In genomic region chr3:136604961-136605360, GRCh38 we compare ENCODE assay signal across 26 cellular contexts.
DNase-seq lines count a peak whose midpoint lies in the region; ATAC-seq, FAIRE-seq and TF ChIP-seq lines count a peak whose summit lies in the region.
"Had no signal": no experiment of that assay in that cellular context is flagged by ENCODE, and none has a peak within 500 bp of the region (broad histone marks: within the 10 kb centered on the region; RNA-seq: fewer than 3 reads in every experiment).

No MANE protein-coding gene starts in this region.

- no peaks in the 10 kb centered on the region for H3K9me1 ChIP-seq in IMR-90 (ENCODE audit: insufficient read depth, low read length)

- peaks cover 5% of the 10 kb centered on the region for H3K4me1 Mint-ChIP-seq in astrocyte (ENCODE audit: low read depth, unreplicated experiment)
- H3K4me1 Mint-ChIP-seq: brain had no signal

- H2AK9ac ChIP-seq in IMR-90 (replicated peaks; ENCODE audit: low read depth, low read length, poor library complexity) = no peak overlapping the region

- peak; percentile 59 for DNase-seq in AG10803 (ENCODE audit: low read depth)
- peak; percentile 23 for DNase-seq in IMR-90
- DNase-seq in astrocyte (ENCODE audit: low read depth) = peak; percentile 34
- peak; percentile 47 for DNase-seq in fibroblast of the aortic adventitia (ENCODE audit: low read depth)
- no peak for DNase-seq in NCI-H2029 treated with DMSO at 0.1 percent for 48 hours (lab: John Stamatoyannopoulos, UW)
- no peak for DNase-seq in NCI-H510A (lab: John Stamatoyannopoulos, UW)
- DNase-seq in anterior cingulate cortex (lab: John Stamatoyannopoulos, UW) = no peak
- no peak for DNase-seq in HPDE6-E6E7 (ENCODE audit: extremely low spot score)
- DNase-seq: activated CD4-positive, alpha-beta T cell treated with anti-CD3 and anti-CD28 coated beads, Interleukin-2, amount 50 U/mL, for 1 hour; activated effector memory CD4-positive, alpha-beta T cell treated with Interleukin-2 at 50 U/mL for 16 hours; DMS79 treated with DMSO at 0.1 percent for 48 hours; H7; NCI-H1105 treated with DMSO at 0.1 percent for 48 hours; NCI-H2081; NCI-H345; NCI-H82; sigmoid colon; stomach; T1000 had no signal

- ATAC-seq in IMR-90 (ENCODE audit: low read depth) = 0 out of 2 replicates have a peak, but pooled peaks have one; percentile 35
- ATAC-seq: HepG2, Right ventricle myocardium inferior had no signal

- no peak overlapping the region for H3K27ac Mint-ChIP-seq in astrocyte (ENCODE audit: unreplicated experiment)
- H3K27ac Mint-ChIP-seq: B cell had no signal

- no TSS peak for BruUV-seq in IMR-90 (replicated peaks; lab: Mats Ljungman, UMichigan)

- H4K20me1 ChIP-seq in IMR-90 (ENCODE audit: insufficient read depth, low read length) (no peaks in the 10 kb centered on the region), astrocyte (ENCODE audit: insufficient read depth, low read length) (peaks cover 17% of the 10 kb centered on the region)

- H3K79me2 ChIP-seq in astrocyte (ENCODE audit: insufficient read depth, low read length) = peaks cover 3% of the 10 kb centered on the region

- no peak overlapping the region for H3K56ac ChIP-seq in IMR-90 (ENCODE audit: extremely low read depth, insufficient read depth, low read length)

- 0 out of 2 replicates have a peak overlapping the region, but pooled peaks have one; percentile 41 for H3K14ac ChIP-seq in IMR-90 (replicated peaks; ENCODE audit: low read depth, low read length)

- intact Hi-C loops in IMR-90 (cut with micrococcal nuclease) = no loop called here

- in situ Hi-C loops in IMR-90 (cut with MboI; ENCODE audit: low sequenced_read_pairs) = no loop called here

- no peak for FAIRE-seq in astrocyte (lab: Jason Lieb, UNC)
- FAIRE-seq: A204.1, colon, HepG2 had no signal

- H3K23ac ChIP-seq in IMR-90 (ENCODE audit: low read depth, low read length) = no peak overlapping the region

- H3K9me3 Mint-ChIP-seq in astrocyte (ENCODE audit: unreplicated experiment) = no peaks in the 10 kb centered on the region
- H3K9me3 Mint-ChIP-seq: brain had no signal

- no peak for TF ChIP-seq POLR2A in IMR-90 (IDR thresholded peaks at IDR 0.05; ENCODE audit: low read depth, low read length)

- peaks cover 11% of the 10 kb centered on the region for H3K36me3 ChIP-seq in IMR-90 (ENCODE audit: control insufficient read depth, insufficient read depth, low read length)
- no peaks in the 10 kb centered on the region for H3K36me3 ChIP-seq in astrocyte (ENCODE audit: insufficient read depth, low read length)

- H4K5ac ChIP-seq in IMR-90 (ENCODE audit: low read depth, low read length) = no peak overlapping the region

- no peaks in the 10 kb centered on the region; the same call in 1 of the 2 replicates for H3K4me1 ChIP-seq in IMR-90 (ENCODE audit: control insufficient read depth, insufficient read depth, low read length)
- H3K4me1 ChIP-seq in astrocyte (ENCODE audit: insufficient read depth, low read length) = no peaks in the 10 kb centered on the region

- H3K4me2 ChIP-seq in IMR-90 (ENCODE audit: low read depth, low read length) = no peak overlapping the region
- no peak overlapping the region for H3K4me2 ChIP-seq in astrocyte (ENCODE audit: low read length)

- peak overlapping the region; percentile 69 for H2BK5ac ChIP-seq in IMR-90 (ENCODE audit: low read depth, low read length, poor library complexity, severe bottlenecking)

- peak overlapping the region; percentile 74; the same call in 1 of the 2 replicates for H2BK120ac ChIP-seq in IMR-90 (ENCODE audit: low read depth, low read length)

- dilution Hi-C loops in IMR-90 (cut with HindIII; ENCODE audit: low sequenced_read_pairs, unreplicated experiment) = no loop called here

- no peak overlapping the region for H3K4me3 Mint-ChIP-seq in astrocyte (ENCODE audit: unreplicated experiment)
- H3K4me3 Mint-ChIP-seq: B cell, brain had no signal

- POLR2A ChIA-PET in IMR-90 (lab: Charles Lee; ENCODE audit: unreplicated experiment) = no interaction called here

- TF ChIP-seq RAD21 in IMR-90 (IDR thresholded peaks at IDR 0.05; ENCODE audit: low read length) = no peak

- H2AK5ac ChIP-seq in IMR-90 (ENCODE audit: low read depth, low read length) = no peak overlapping the region

- H3K18ac ChIP-seq in IMR-90 (ENCODE audit: low read depth, low read length) = no peak overlapping the region

- peak overlapping the region in 1 of 2 experiments; percentile 63; a peak in 2 of 4 replicates for H4K8ac ChIP-seq in IMR-90 (ENCODE audit: low read depth in 2 of 2, low read length in 2 of 2)

- WGBS in IMR-90 (ENCODE audit: extremely low coverage in 2 of 2, insufficient read length in 1 of 2), 2 experiments = no CpG with 5 or more reads among the region's 1 CpG

- H3K27me3 Mint-ChIP-seq in astrocyte (ENCODE audit: low read depth, unreplicated experiment) = no peaks in the 10 kb centered on the region
- H3K27me3 Mint-ChIP-seq: B cell, brain had no signal

- H3K79me1 ChIP-seq in IMR-90 (ENCODE audit: low read depth in 1 of 2, low read length in 2 of 2) = peaks cover 23 to 45% of the 10 kb centered on the region in 2 experiments

- H2BK20ac ChIP-seq in IMR-90 (ENCODE audit: low read depth, low read length) = peak overlapping the region; percentile 81

- peak overlapping the region; percentile 79; the same call in 1 of the 2 replicates for H4K91ac ChIP-seq in IMR-90 (ENCODE audit: insufficient read depth, low read depth, low read length)

- H3K4me3 ChIP-seq in AG10803 (ENCODE audit: low read length) (no peak overlapping the region), IMR-90 (ENCODE audit: insufficient read depth, low read depth, low read length) (no peak overlapping the region), astrocyte (ENCODE audit: insufficient read depth, low read depth, low read length) (no peak overlapping the region), fibroblast of the aortic adventitia (ENCODE audit: low read depth, low read length) (no peak overlapping the region)
- H3K4me3 ChIP-seq: sigmoid colon, stomach, tibial nerve had no signal

- peak overlapping the region; percentile 68 for H3K4ac ChIP-seq in IMR-90 (ENCODE audit: low read depth, low read length)

- H3K9ac ChIP-seq in IMR-90 (ENCODE audit: low read depth, low read length) = no peak overlapping the region
- no peak overlapping the region for H3K9ac ChIP-seq in astrocyte (ENCODE audit: low read length)

- H2AFZ ChIP-seq in IMR-90 (replicated peaks; ENCODE audit: low read length, poor library complexity) = no peak overlapping the region
- no peak overlapping the region for H2AFZ ChIP-seq in astrocyte (ENCODE audit: low read depth, low read length)

- H2BK15ac ChIP-seq in IMR-90 (ENCODE audit: low read depth, low read length) = no peak overlapping the region

- TF ChIP-seq CTCF in AG10803 (conservative IDR thresholded peaks at IDR 0.05; ENCODE audit: low read length) = no peak
- no peak for TF ChIP-seq CTCF in IMR-90 (conservative IDR thresholded peaks at IDR 0.05; ENCODE audit: low read depth, low read length)
- no peak for TF ChIP-seq CTCF in astrocyte (IDR thresholded peaks at IDR 0.05; ENCODE audit: insufficient read depth, low read depth, low read length)
- TF ChIP-seq CTCF in fibroblast of the aortic adventitia (IDR thresholded peaks at IDR 0.05; ENCODE audit: insufficient read depth, low read length) = no peak

- H3K27me3 ChIP-seq in IMR-90 (ENCODE audit: control insufficient read depth, insufficient read depth, low read length) (no peaks in the 10 kb centered on the region), astrocyte (ENCODE audit: insufficient read depth, low read length) (no peaks in the 10 kb centered on the region)
- H3K27me3 ChIP-seq: sigmoid colon, stomach, tibial nerve had no signal

- CTCF ChIA-PET in IMR-90 (lab: Yijun Ruan, JAX) = no interaction called here

- peaks cover 5% of the 10 kb centered on the region for H3K36me3 Mint-ChIP-seq in astrocyte (ENCODE audit: low read depth, unreplicated experiment)

- H3K9me3 ChIP-seq in IMR-90 (ENCODE audit: control insufficient read depth, insufficient read depth, low read length) (no peaks in the 10 kb centered on the region), astrocyte (ENCODE audit: insufficient read depth, low read depth, low read length) (no peaks in the 10 kb centered on the region)
- H3K9me3 ChIP-seq: sigmoid colon, stomach, tibial nerve had no signal

- H3K27ac ChIP-seq in IMR-90 (ENCODE audit: insufficient read depth, low read length) = no peak overlapping the region
- H3K27ac ChIP-seq in astrocyte (ENCODE audit: low read depth, low read length) = no peak overlapping the region
- H3K27ac ChIP-seq: sigmoid colon, stomach, tibial nerve had no signal

TF ChIP-seq in IMR-90, 13 proteins besides CTCF, POLR2A, EP300 and RAD21 (continues in another document):
- TF ChIP-seq FOS (IDR thresholded peaks at IDR 0.05; ENCODE audit: low read depth, low read length) = no peak
- no peak for TF ChIP-seq RFX5 (IDR thresholded peaks at IDR 0.05; ENCODE audit: low read depth, low read length)
- no peak for TF ChIP-seq CHD1 (IDR thresholded peaks at IDR 0.05; ENCODE audit: low read depth, low read length)
- TF ChIP-seq MAZ (IDR thresholded peaks at IDR 0.05; ENCODE audit: borderline replicate concordance, low read depth, low read length) = no peak
- no peak for TF ChIP-seq MAFK (IDR thresholded peaks at IDR 0.05; ENCODE audit: low read depth, low read length)
- no peak for TF ChIP-seq SMC3 (IDR thresholded peaks at IDR 0.05; ENCODE audit: low read depth, low read length)
- TF ChIP-seq RCOR1 (IDR thresholded peaks at IDR 0.05; ENCODE audit: insufficient replicate concordance, low read length) = no peak
- TF ChIP-seq USF2 (IDR thresholded peaks at IDR 0.05; ENCODE audit: low read depth, low read length) = no peak
- TF ChIP-seq ELK1 (IDR thresholded peaks at IDR 0.05; ENCODE audit: borderline replicate concordance, low read depth, low read length) = no peak
- TF ChIP-seq NFE2L2 (IDR thresholded peaks at IDR 0.05; ENCODE audit: low read depth, low read length) = no peak
- TF ChIP-seq CEBPB (IDR thresholded peaks at IDR 0.05; ENCODE audit: low read depth, low read length) = no peak
- TF ChIP-seq BHLHE40 (IDR thresholded peaks at IDR 0.05; ENCODE audit: low read depth, low read length) = no peak

Comparison
In these comparisons a context has a peak if more than half of its experiments do, and no peak if none do; other contexts are left out.
1. DNase-seq: peak in AG10803 (single experiment), IMR-90 (single experiment), astrocyte (single experiment) and fibroblast of the aortic adventitia (single experiment); none in NCI-H2029 treated with DMSO at 0.1 percent for 48 hours (single experiment), NCI-H510A (single experiment), anterior cingulate cortex (0 of 58) and HPDE6-E6E7 (single experiment).